In genomic region chr5:134268919-134269318, GRCh38 we compare ENCODE assay signal across 29 cellular contexts.
"Had no signal": no experiment of that assay in that cellular context is flagged by ENCODE, and none has a peak within 500 bp of the region (broad histone marks: within the 10 kb centered on the region; RNA-seq: fewer than 3 reads in every experiment).

No MANE protein-coding gene starts in this region.

- H3K36me3 ChIP-seq: stomach, suprapubic skin, thoracic aorta, thyroid gland, tibial artery, transverse colon, upper lobe of left lung, upper lobe of right lung, uterus, vagina had no signal

- H3K27me3 Mint-ChIP-seq: stimulated activated naive CD8-positive, alpha-beta T cell treated with anti-CD3 and anti-CD28 coated beads, Interleukin-15, amount 100 ng/mL, for 72 hours had no signal

- H3K4me3 ChIP-seq: stomach, suprapubic skin, testis, thoracic aorta, thyroid gland, tibial artery, tibial nerve, transverse colon, upper lobe of left lung, upper lobe of right lung, uterus, vagina had no signal

- H3K27me3 ChIP-seq: stomach, suprapubic skin, testis, thyroid gland, tibial artery, tibial nerve, transverse colon, upper lobe of left lung, upper lobe of right lung, uterus, vagina had no signal

- DNase-seq: stimulated activated CD4-positive, alpha-beta T cell treated with anti-CD3 and anti-CD28 coated beads, Interleukin-2, amount 100 ng/mL, for 48 hours; stimulated activated CD4-positive, alpha-beta T cell treated with anti-CD3 and anti-CD28 coated beads, Interleukin-4, amount 100 ng/mL, for 1 hour; stimulated activated CD4-positive, alpha-beta T cell treated with anti-CD3 and anti-CD28 coated beads, Interleukin-4, amount 100 ng/mL, for 24 hours; stimulated activated CD4-positive, alpha-beta T cell treated with anti-CD3 and anti-CD28 coated beads, Interleukin-4, amount 100 ng/mL, for 4 hours; stimulated activated CD8-positive, alpha-beta memory T cell treated with anti-CD3 and anti-CD28 coated beads, Interleukin-4, amount 100 ng/mL, for 48 hours; stimulated activated naive B cell treated with anti-CD40 and anti-IgM and Interleukin-4, amounts not matched to agents 10 μg/mL and 1 μg/mL and 100 μg/mL, for 72 hours; stimulated activated naive CD4-positive, alpha-beta T cell; stimulated activated naive CD4-positive, alpha-beta T cell treated with Interleukin-2 at 50 U/mL for 16 hours; stimulated activated naive CD8-positive, alpha-beta T cell treated with anti-CD3 and anti-CD28 coated beads, Interleukin-15, amount 100 ng/mL, for 72 hours; stimulated activated naive CD8-positive, alpha-beta T cell treated with anti-CD3 and anti-CD28 coated beads, Interleukin-15, Interleukin-2, amounts not matched to agents 100 U/mL and 50 U/mL, for 24 hours; stomach; substantia nigra; testis; thyroid gland; tibial artery; transverse colon; trophoblast cell; upper lobe of left lung; upper lobe of right lung; uterus had no signal

- H3K4me1 ChIP-seq: stomach, suprapubic skin, testis, thyroid gland, tibial artery, tibial nerve, transverse colon, upper lobe of left lung, upper lobe of right lung, vagina had no signal

- ATAC-seq: stimulated activated effector memory CD8-positive, alpha-beta T cell treated with anti-CD3 and anti-CD28 coated beads, Interleukin-12 subunit alpha, Interleukin-12 subunit beta, amount 100 ng/mL, for 72 hours; stimulated activated memory B cell treated with anti-CD40 and anti-IgM and Interleukin-4, amounts not matched to agents 10 μg/mL and 1 μg/mL and 100 μg/mL, for 72 hours; stimulated activated naive B cell treated with anti-CD40 and anti-IgM and Interleukin-4, amounts not matched to agents 10 μg/mL and 1 μg/mL and 100 μg/mL, for 72 hours; stimulated activated naive CD8-positive, alpha-beta T cell treated with anti-CD3 and anti-CD28 coated beads, Interleukin-15, amount 100 ng/mL, for 72 hours; stimulated activated naive CD8-positive, alpha-beta T cell treated with anti-CD3 and anti-CD28 coated beads, Interleukin-15, Interleukin-2, amounts not matched to agents 100 U/mL and 50 U/mL, for 24 hours; upper lobe of right lung had no signal

- H3K4me1 Mint-ChIP-seq: stimulated activated effector memory CD8-positive, alpha-beta T cell treated with anti-CD3 and anti-CD28 coated beads, Interleukin-12 subunit alpha, Interleukin-12 subunit beta, amount 100 ng/mL, for 72 hours; stimulated activated memory B cell treated with anti-CD40 and anti-IgM and Interleukin-4, amounts not matched to agents 10 μg/mL and 1 μg/mL and 100 μg/mL, for 72 hours; stimulated activated naive B cell treated with anti-CD40 and anti-IgM and Interleukin-4, amounts not matched to agents 10 μg/mL and 1 μg/mL and 100 μg/mL, for 72 hours; stimulated activated naive CD8-positive, alpha-beta T cell treated with anti-CD3 and anti-CD28 coated beads, Interleukin-15, amount 100 ng/mL, for 72 hours had no signal

- FAIRE-seq: urothelium cell line had no signal

- H3K27ac Mint-ChIP-seq: stimulated activated effector memory CD8-positive, alpha-beta T cell treated with anti-CD3 and anti-CD28 coated beads, Interleukin-12 subunit alpha, Interleukin-12 subunit beta, amount 100 ng/mL, for 72 hours; stimulated activated memory B cell treated with anti-CD40 and anti-IgM and Interleukin-4, amounts not matched to agents 10 μg/mL and 1 μg/mL and 100 μg/mL, for 72 hours; stimulated activated naive B cell treated with anti-CD40 and anti-IgM and Interleukin-4, amounts not matched to agents 10 μg/mL and 1 μg/mL and 100 μg/mL, for 72 hours; stimulated activated naive CD8-positive, alpha-beta T cell treated with anti-CD3 and anti-CD28 coated beads, Interleukin-15, Interleukin-2, amounts not matched to agents 100 ng/mL and 50 ng/mL, for 24 hours; type B pancreatic cell had no signal

- H3K36me3 Mint-ChIP-seq: stimulated activated effector memory CD8-positive, alpha-beta T cell treated with anti-CD3 and anti-CD28 coated beads, Interleukin-12 subunit alpha, Interleukin-12 subunit beta, amount 100 ng/mL, for 72 hours; type B pancreatic cell had no signal

- H3K27ac ChIP-seq: stomach, suprapubic skin, testis, thoracic aorta, thyroid gland, tibial artery, tibial nerve, transverse colon, upper lobe of left lung, upper lobe of right lung, vagina had no signal

- H3K4me3 Mint-ChIP-seq: stimulated activated effector memory CD8-positive, alpha-beta T cell treated with anti-CD3 and anti-CD28 coated beads, Interleukin-12 subunit alpha, Interleukin-12 subunit beta, amount 100 ng/mL, for 72 hours; stimulated activated memory B cell treated with anti-CD40 and anti-IgM and Interleukin-4, amounts not matched to agents 10 μg/mL and 1 μg/mL and 100 μg/mL, for 72 hours; stimulated activated naive B cell treated with anti-CD40 and anti-IgM and Interleukin-4, amounts not matched to agents 10 μg/mL and 1 μg/mL and 100 μg/mL, for 72 hours; stimulated activated naive CD8-positive, alpha-beta T cell treated with anti-CD3 and anti-CD28 coated beads, Interleukin-15, amount 100 ng/mL, for 72 hours; stimulated activated naive CD8-positive, alpha-beta T cell treated with anti-CD3 and anti-CD28 coated beads, Interleukin-15, Interleukin-2, amounts not matched to agents 100 ng/mL and 50 ng/mL, for 24 hours; type B pancreatic cell had no signal

- H3K9me3 ChIP-seq: suprapubic skin, testis, thyroid gland, upper lobe of right lung, uterus, vagina had no signal
